ENCODE assay signal across 16 cellular contexts in the genomic region with DNA sequence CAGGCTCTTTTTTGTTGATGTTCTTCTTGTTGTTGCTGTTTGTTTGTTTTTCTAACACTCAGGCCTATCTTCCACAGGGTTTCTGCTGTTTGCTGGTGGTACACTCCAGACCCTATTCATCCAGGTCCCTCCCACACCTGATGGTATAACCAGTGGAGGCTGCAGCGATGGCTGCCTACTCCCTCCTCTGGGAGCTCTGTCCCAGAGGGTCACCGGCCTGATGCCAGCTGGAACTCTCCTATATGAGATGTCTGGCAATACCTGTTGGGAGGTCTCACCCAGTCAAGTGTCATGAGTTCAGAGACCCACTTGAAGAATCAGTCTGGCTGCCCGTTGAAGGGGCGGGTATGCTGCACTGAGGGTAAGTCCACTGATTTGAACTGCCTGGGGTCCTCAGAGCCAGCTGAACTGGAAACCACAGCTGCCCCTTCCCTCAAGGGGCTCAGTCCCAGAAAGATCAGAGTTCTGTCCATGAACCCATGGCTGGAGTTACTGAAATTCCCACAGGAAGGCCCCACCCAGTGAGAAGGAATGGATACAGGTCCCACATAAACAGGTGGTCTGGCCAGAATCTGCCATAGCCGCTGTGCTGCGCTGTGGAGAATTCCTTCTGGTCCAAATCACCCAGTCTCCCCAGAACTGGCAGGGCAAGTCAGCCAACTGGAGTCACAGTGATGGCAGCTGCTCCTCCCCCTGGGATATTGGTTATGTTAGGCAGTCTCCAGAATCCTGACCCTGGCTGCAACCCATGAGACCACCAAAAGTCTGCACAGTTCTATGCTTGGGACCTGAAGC.
"Had no signal": no experiment of that assay in that cellular context is flagged by ENCODE, and none has a peak within 500 bp of the region (broad histone marks: within the 10 kb centered on the region; RNA-seq: fewer than 3 reads in every experiment).

No MANE protein-coding gene starts in this region.

- H3K36me3 Mint-ChIP-seq: memory B cell, naive B cell had no signal

- DNase-seq: effector memory CD8-positive, alpha-beta T cell; hypothalamus; immature natural killer cell; left colon; left ventricle myocardium inferior; lower lobe of right lung; naive B cell; psoas muscle; stimulated activated CD4-positive, alpha-beta T cell treated with anti-CD3 and anti-CD28 coated beads, Interleukin-4, amount 100 ng/mL, for 4 hours; stimulated activated naive CD4-positive, alpha-beta T cell; stimulated activated naive CD8-positive, alpha-beta T cell treated with anti-CD3 and anti-CD28 coated beads, Interleukin-15, amount 100 ng/mL, for 72 hours; transverse colon had no signal

- H3K4me1 Mint-ChIP-seq: immature natural killer cell; memory B cell; naive B cell; neural crest cell; stimulated activated naive CD8-positive, alpha-beta T cell treated with anti-CD3 and anti-CD28 coated beads, Interleukin-15, amount 100 ng/mL, for 72 hours had no signal

- H3K27ac Mint-ChIP-seq: effector memory CD8-positive, alpha-beta T cell; immature natural killer cell; memory B cell; naive B cell; natural killer cell treated with Interleukin-12 subunit alpha and Interleukin-12 subunit beta and Interleukin-15 and Interleukin-18, amount 100 ng/mL, for 72 hours had no signal

- H3K4me3 Mint-ChIP-seq: effector memory CD8-positive, alpha-beta T cell; immature natural killer cell; memory B cell; natural killer cell treated with Interleukin-12 subunit alpha and Interleukin-12 subunit beta and Interleukin-15 and Interleukin-18, amount 100 ng/mL, for 72 hours; neural crest cell; stimulated activated naive CD8-positive, alpha-beta T cell treated with anti-CD3 and anti-CD28 coated beads, Interleukin-15, amount 100 ng/mL, for 72 hours had no signal

- ATAC-seq: effector memory CD8-positive, alpha-beta T cell; left colon; natural killer cell treated with Interleukin-12 subunit alpha and Interleukin-12 subunit beta and Interleukin-15 and Interleukin-18, amount 100 ng/mL, for 72 hours; psoas muscle; right cardiac atrium; stimulated activated naive CD8-positive, alpha-beta T cell treated with anti-CD3 and anti-CD28 coated beads, Interleukin-15, amount 100 ng/mL, for 72 hours had no signal

- H3K27me3 Mint-ChIP-seq: effector memory CD8-positive, alpha-beta T cell; memory B cell; naive B cell; natural killer cell treated with Interleukin-12 subunit alpha and Interleukin-12 subunit beta and Interleukin-15 and Interleukin-18, amount 100 ng/mL, for 72 hours; stimulated activated naive CD8-positive, alpha-beta T cell treated with anti-CD3 and anti-CD28 coated beads, Interleukin-15, amount 100 ng/mL, for 72 hours had no signal
